20 cellular contexts compared by ENCODE assay signal in the genomic region with DNA sequence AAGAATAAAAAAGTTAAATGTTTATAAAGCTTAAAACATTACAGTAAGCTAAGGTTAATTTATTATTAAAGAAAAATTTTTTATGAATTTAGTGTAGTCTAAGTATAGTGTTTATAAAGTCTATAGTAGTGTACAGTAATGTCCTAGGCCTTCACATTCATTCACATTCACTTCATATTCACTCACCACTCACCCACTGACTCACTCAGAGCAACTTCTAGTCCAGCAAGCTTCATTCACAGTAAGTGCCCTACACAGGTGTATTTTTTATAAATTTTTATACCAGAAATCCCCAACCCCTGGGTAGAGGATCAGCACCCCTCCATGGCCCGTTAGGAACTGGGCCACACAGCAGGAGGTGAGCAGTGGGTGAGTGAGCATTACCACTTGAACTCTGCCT. TPM values are rescaled to one million over a fixed set of nuclear protein-coding genes. Genes with fewer than 3 reads are reported as not detected.
DNase-seq lines count a peak whose midpoint lies in the region; ATAC-seq and TF ChIP-seq lines count a peak whose summit lies in the region.
"Had no signal": no experiment of that assay in that cellular context is flagged by ENCODE, and none has a peak within 500 bp of the region (broad histone marks: within the 10 kb centered on the region; RNA-seq: fewer than 3 reads in every experiment).

No MANE protein-coding gene starts in this region.

- H3K4me1 ChIP-seq in mammary epithelial cell (ENCODE audit: insufficient read depth, low read length), result peaks cover 18% of the 10 kb centered on the region
- H3K4me1 ChIP-seq: HAP-1 had no signal

- no peak overlapping the region for H3K9ac ChIP-seq in mammary epithelial cell (ENCODE audit: insufficient read depth, low read length)

- H2AFZ ChIP-seq in mammary epithelial cell (ENCODE audit: low read depth, low read length), result no peak overlapping the region

- no peak overlapping the region for H3K4me3 Mint-ChIP-seq in MCF 10A (ENCODE audit: unreplicated experiment)
- H3K4me3 Mint-ChIP-seq: CD14-positive monocyte; CD8-positive, alpha-beta T cell had no signal

- DNase-seq in mammary epithelial cell, result peak; percentile 51
- DNase-seq in MCF 10A (ENCODE audit: unreplicated experiment), result no peak
- no peak for DNase-seq in epithelial cell of prostate (ENCODE audit: low read depth, low spot score)
- peak; percentile 56 for DNase-seq in kidney tubule cell (ENCODE audit: low spot score)
- DNase-seq in amniotic stem cell (lab: John Stamatoyannopoulos, UW), result no peak
- no peak for DNase-seq in erythroblast (lab: John Stamatoyannopoulos, UW)
- DNase-seq: CD8-positive, alpha-beta T cell; COR-L47; DMS153; DMS79 treated with DMSO at 0.1 percent for 48 hours; EL; GDM1 had no signal

- POLR2A ChIA-PET in MCF 10A (lab: Yijun Ruan, JAX), result interaction anchor here (0.6 to 1.9 kb wide), 6 partner anchors 17 to 1966 kb away, joined by 3 to 5 read pairs (median 4); partner anchors contain the start of gene ADGRF1

- H3K9me3 Mint-ChIP-seq in MCF 10A (ENCODE audit: unreplicated experiment), result peaks cover 11% of the 10 kb centered on the region
- H3K9me3 Mint-ChIP-seq: CD8-positive, alpha-beta T cell had no signal

- peaks cover 6% of the 10 kb centered on the region for H3K4me1 Mint-ChIP-seq in MCF 10A (ENCODE audit: insufficient read depth, unreplicated experiment)

- CTCF ChIA-PET in mammary epithelial cell (lab: Charles Lee; ENCODE audit: low non-redundant PET), result no interaction called here
- CTCF ChIA-PET in MCF 10A (lab: Yijun Ruan, JAX), result interaction anchor here (0.6 to 2.1 kb wide), 5 partner anchors 19 to 280 kb away, joined by 3 to 12 read pairs (median 5); no protein-coding TSS in a partner anchor

- H3K4me2 ChIP-seq in mammary epithelial cell (ENCODE audit: insufficient read depth, low read depth, low read length), result no peak overlapping the region

- H3K9me3 ChIP-seq in mammary epithelial cell (replicated peaks; ENCODE audit: insufficient read depth, low read length), result no peaks in the 10 kb centered on the region
- H3K9me3 ChIP-seq: HAP-1 had no signal

- no peaks in the 10 kb centered on the region for H3K79me2 ChIP-seq in mammary epithelial cell (ENCODE audit: insufficient read depth, low read length)

- no peak overlapping the region for H3K27ac ChIP-seq in mammary epithelial cell (ENCODE audit: insufficient read depth, low read depth, low read length)
- peak overlapping the region; percentile 50 for H3K27ac ChIP-seq in epithelial cell of prostate
- H3K27ac ChIP-seq: 22Rv1, HL-60 had no signal

- no peaks in the 10 kb centered on the region for H3K27me3 ChIP-seq in mammary epithelial cell (ENCODE audit: insufficient read depth, low read length)

- TF ChIP-seq POLR2A in erythroblast (IDR thresholded peaks at IDR 0.05; ENCODE audit: low read length), result no peak

- no peaks in the 10 kb centered on the region for H4K20me1 ChIP-seq in mammary epithelial cell (ENCODE audit: insufficient read depth, low read length)

- H3K4me3 ChIP-seq in mammary epithelial cell (replicated peaks in 1 of 3; ENCODE audit: insufficient read depth in 1 of 3, low read depth in 2 of 3, low read length in 3 of 3), result no peak overlapping the region
- H3K4me3 ChIP-seq: HAP-1 had no signal

- ATAC-seq in GM21825 (IDR thresholded peaks at IDR 0.05; ENCODE audit: unreplicated experiment), result no peak
- ATAC-seq: CD8-positive, alpha-beta T cell had no signal

- no peak overlapping the region for H3K27ac Mint-ChIP-seq in MCF 10A (ENCODE audit: low read depth, unreplicated experiment)
- H3K27ac Mint-ChIP-seq: CD14-positive monocyte; CD8-positive, alpha-beta T cell had no signal

- BruUV-seq in mammary epithelial cell (replicated peaks; lab: Mats Ljungman, UMichigan) (no TSS peak), MCF 10A (replicated peaks; lab: Mats Ljungman, UMichigan) (no TSS peak)

- H3K27me3 Mint-ChIP-seq in MCF 10A (ENCODE audit: insufficient read depth, unreplicated experiment), result no peaks in the 10 kb centered on the region

- in situ Hi-C loops in mammary epithelial cell (cut with MboI; ENCODE audit: low sequenced_read_pairs in 2 of 2), result no loop called here

- H3K36me3 ChIP-seq in mammary epithelial cell (ENCODE audit: insufficient read depth, low read length), result no peaks in the 10 kb centered on the region
- H3K36me3 ChIP-seq: HAP-1 had no signal

- intact Hi-C loops in mammary epithelial cell (cut with micrococcal nuclease), result no loop called here
- intact Hi-C loops in MCF 10A (cut with micrococcal nuclease), result no loop called here

- H3K36me3 Mint-ChIP-seq in MCF 10A (ENCODE audit: insufficient read depth, unreplicated experiment), result no peaks in the 10 kb centered on the region
- H3K36me3 Mint-ChIP-seq: CD14-positive monocyte; CD8-positive, alpha-beta T cell had no signal

- 93% methylated on average over 1 of the region's 1 CpG for WGBS in mammary epithelial cell (ENCODE audit: low coverage, missing lambda C conversion rate)

- TF ChIP-seq CTCF in mammary epithelial cell (conservative IDR thresholded peaks at IDR 0.05 in 1 of 2, IDR thresholded peaks at IDR 0.05 in 1 of 2; ENCODE audit: extremely low read depth in 1 of 2, insufficient read depth in 1 of 2, low read depth in 1 of 2, low read length in 2 of 2), result no peak
- no peak for TF ChIP-seq CTCF in MCF 10A (IDR thresholded peaks at IDR 0.05; ENCODE audit: unreplicated experiment)

- dilution Hi-C loops in mammary epithelial cell (cut with HindIII; ENCODE audit: low sequenced_read_pairs), result no loop called here

RNA-seq across cellular contexts. Expression of gene ADGRF1, which starts 24.3 kb away (rescaled TPM):
- 10 to 100 TPM; 10.0 to 79.4 TPM for total RNA-seq in mammary epithelial cell
- polyA plus RNA-seq in mammary epithelial cell, result 51.5 TPM
- polyA minus RNA-seq in mammary epithelial cell, result 97.8 TPM
- total RNA-seq in MCF 10A (2022), result 1.3 and 3.5 TPM in 2 replicates
- total RNA-seq: A673; CD8-positive, alpha-beta T cell; H1 had no signal
- polyA plus RNA-seq: BJ, CD14-positive monocyte, H1 had no signal

Comparison
In these comparisons a context has a peak if more than half of its experiments do, and no peak if none do; other contexts are left out.
1. DNase-seq: peak in mammary epithelial cell (single experiment) and kidney tubule cell (single experiment); none in MCF 10A (single experiment), epithelial cell of prostate (single experiment), amniotic stem cell (single experiment) and erythroblast (0 of 2).